Comparison of ENCODE assay signal across 1 cellular context in the genomic region with DNA sequence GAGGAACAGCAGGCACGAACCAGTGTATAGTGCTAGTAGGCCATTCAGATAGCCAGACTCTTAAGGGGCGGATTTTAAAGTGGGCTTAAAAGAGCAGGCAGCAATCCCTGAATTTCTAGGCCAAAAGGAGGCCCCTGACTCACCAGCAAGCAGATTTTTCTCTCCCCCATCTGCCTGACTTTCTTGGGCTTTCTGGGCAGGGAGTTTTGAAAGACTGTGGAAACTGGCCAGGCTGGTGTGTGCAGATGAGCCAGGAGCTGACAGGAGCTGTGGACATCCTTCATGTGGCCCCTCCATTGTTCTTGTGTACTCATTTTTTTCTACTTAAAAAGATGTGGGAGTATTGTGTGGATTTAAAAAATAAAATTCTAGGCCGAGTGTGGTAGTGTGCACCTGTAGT.
TF ChIP-seq lines count a peak whose summit lies in the region.

No MANE protein-coding gene starts in this region.

TF ChIP-seq in H1, 55 proteins besides CTCF, POLR2A, EP300 and RAD21 (continued from another document):
- TF ChIP-seq SUZ12 (IDR thresholded peaks at IDR 0.05; ENCODE audit: low read length) (no peak), KDM4A (IDR thresholded peaks at IDR 0.05; ENCODE audit: low read depth, low read length, severe bottlenecking) (no peak), SP2 (IDR thresholded peaks at IDR 0.05; ENCODE audit: low read length) (no peak), HDAC2 (IDR thresholded peaks at IDR 0.05; ENCODE audit: borderline replicate concordance in 1 of 2, low read depth in 2 of 2, low read length in 2 of 2) (no peak), KDM1A (IDR thresholded peaks at IDR 0.05; ENCODE audit: borderline replicate concordance, low read length) (no peak), SIX5 (IDR thresholded peaks at IDR 0.05; ENCODE audit: low read depth, low read length) (no peak)
